Comparison of ENCODE assay signal across 18 cellular contexts in the genomic region with DNA sequence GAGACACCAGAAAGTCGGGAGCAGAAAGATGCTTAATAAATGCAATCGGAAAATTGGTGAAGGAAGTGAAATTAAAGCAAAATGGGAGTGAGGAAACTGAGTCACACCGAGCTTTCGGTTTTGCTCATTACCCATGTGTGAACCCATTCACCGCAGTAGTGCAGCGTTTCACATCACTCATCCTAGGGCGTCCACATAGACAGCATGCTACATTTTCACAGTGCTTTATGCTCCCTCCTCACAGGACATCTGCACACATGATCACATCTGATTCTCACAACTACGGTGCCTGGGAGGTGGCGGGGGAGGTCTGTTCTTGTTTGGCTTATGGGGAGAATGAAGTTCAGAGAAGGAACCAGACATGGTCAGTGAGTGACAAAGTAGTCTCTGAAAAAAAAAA. TPM values are rescaled to one million over a fixed set of nuclear protein-coding genes. Genes with fewer than 3 reads are reported as not detected.
"Had no signal": no experiment of that assay in that cellular context is flagged by ENCODE, and none has a peak within 500 bp of the region (broad histone marks: within the 10 kb centered on the region; RNA-seq: fewer than 3 reads in every experiment).

No MANE protein-coding gene starts in this region.

- H3K27me3 Mint-ChIP-seq: naive B cell had no signal

- H3K9me3 Mint-ChIP-seq: activated CD4-positive, alpha-beta T cell treated with anti-CD3 and anti-CD28 coated beads, Interleukin-2, amount 10 ng/mL, durations not matched to agents 24 days and 14 days; activated naive CD4-positive, alpha-beta T cell treated with anti-CD3 and anti-CD28 coated beads, Interleukin-2, amount 50 U/mL, for 24 hours; activated T-helper 2 cell treated with anti-CD3 and anti-CD28 coated beads, Interferon-gamma antibody, Interleukin-2, Interleukin-4, amounts not matched to agents 10 μg/mL and 5 μg/mL and 100 μg/mL, durations not matched to agents 14 hours and 24 hours and 36 hours had no signal

- DNase-seq: activated CD4-positive, alpha-beta T cell treated with anti-CD3 and anti-CD28 coated beads, Interleukin-2, amount 10 ng/mL, durations not matched to agents 24 days and 14 days; activated CD8-positive, alpha-beta memory T cell treated with anti-CD3 and anti-CD28 coated beads, Interleukin-2, amount 50 U/mL, for 4 hours; amygdala; brain microvascular endothelial cell; effector CD8-positive, alpha-beta T cell; esophagus squamous epithelium; islet precursor cell; naive B cell; T-helper 17 cell; thyroid gland; WERI-Rb-1 had no signal

- FAIRE-seq: endothelial cell of umbilical vein had no signal

- H3K36me3 Mint-ChIP-seq: activated naive CD4-positive, alpha-beta T cell treated with anti-CD3 and anti-CD28 coated beads, Interleukin-2, amount 50 U/mL, for 24 hours; naive B cell had no signal

- ATAC-seq: T-helper 17 cell had no signal

- H3K27ac Mint-ChIP-seq: activated CD4-positive, alpha-beta T cell treated with anti-CD3 and anti-CD28 coated beads, Interleukin-2, amount 10 ng/mL, durations not matched to agents 24 days and 14 days; activated naive CD4-positive, alpha-beta T cell treated with anti-CD3 and anti-CD28 coated beads, Interleukin-2, amount 50 U/mL, for 24 hours; activated T-helper 2 cell treated with anti-CD3 and anti-CD28 coated beads, Interferon-gamma antibody, Interleukin-2, Interleukin-4, amounts not matched to agents 10 μg/mL and 5 μg/mL and 100 μg/mL, durations not matched to agents 14 hours and 24 hours and 36 hours; naive B cell had no signal

- H3K4me3 Mint-ChIP-seq: activated CD4-positive, alpha-beta T cell treated with anti-CD3 and anti-CD28 coated beads, Interleukin-2, amount 10 ng/mL, durations not matched to agents 24 days and 14 days; activated naive CD4-positive, alpha-beta T cell treated with anti-CD3 and anti-CD28 coated beads, Interleukin-2, amount 50 U/mL, for 24 hours; naive B cell; T-helper 17 cell had no signal

- H3K4me1 Mint-ChIP-seq: activated naive CD4-positive, alpha-beta T cell treated with anti-CD3 and anti-CD28 coated beads, Interleukin-2, amount 50 U/mL, for 24 hours; naive B cell; T-helper 17 cell had no signal

RNA-seq across cellular contexts. Expression of a gene that starts 36.6 kb away (rescaled TPM):
- total RNA-seq: activated CD4-positive, alpha-beta T cell treated with anti-CD3 and anti-CD28 coated beads, Interleukin-2, amount 10 ng/mL, durations not matched to agents 24 days and 14 days; activated T-helper 2 cell treated with anti-CD3 and anti-CD28 coated beads, Interferon-gamma antibody, Interleukin-2, Interleukin-4, amounts not matched to agents 10 μg/mL and 5 μg/mL and 100 μg/mL, durations not matched to agents 14 hours and 24 hours and 36 hours; glomerular endothelial cell; mononuclear cell; T-helper 17 cell; thyroid gland had no signal

RNA-seq across cellular contexts. Expression of a gene that starts 36.8 kb away (rescaled TPM):
- total RNA-seq: activated CD4-positive, alpha-beta T cell treated with anti-CD3 and anti-CD28 coated beads, Interleukin-2, amount 10 ng/mL, durations not matched to agents 24 days and 14 days; activated T-helper 2 cell treated with anti-CD3 and anti-CD28 coated beads, Interferon-gamma antibody, Interleukin-2, Interleukin-4, amounts not matched to agents 10 μg/mL and 5 μg/mL and 100 μg/mL, durations not matched to agents 14 hours and 24 hours and 36 hours; endothelial cell of umbilical vein; fibroblast of villous mesenchyme; glomerular endothelial cell; mononuclear cell; T-helper 17 cell; thyroid gland; urinary bladder had no signal
